Comparison of ENCODE assay signal across 27 cellular contexts in the genomic region with DNA sequence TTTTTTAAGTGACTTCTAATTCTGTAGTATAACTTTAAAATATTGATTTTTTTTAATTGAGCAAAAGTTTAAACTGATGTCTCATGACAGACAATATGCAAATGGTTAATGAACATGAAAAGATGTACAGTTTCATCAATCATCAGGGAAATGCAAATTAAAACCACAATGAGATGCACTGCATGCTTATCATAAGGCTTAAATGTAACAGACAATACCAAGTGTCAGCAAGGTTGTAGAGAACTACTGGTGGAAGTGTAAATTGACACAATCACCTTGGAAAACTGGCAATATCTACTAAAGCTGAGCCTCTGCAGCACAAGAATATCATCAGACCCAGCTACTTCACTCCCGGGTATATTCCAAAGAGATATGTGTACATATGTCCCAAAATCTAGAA.
"Had no signal": no experiment of that assay in that cellular context is flagged by ENCODE, and none has a peak within 500 bp of the region (broad histone marks: within the 10 kb centered on the region; RNA-seq: fewer than 3 reads in every experiment).

No MANE protein-coding gene starts in this region.

- H3K4me1 ChIP-seq: stomach, suprapubic skin, testis, thyroid gland, tibial artery, tibial nerve, transverse colon, upper lobe of left lung, upper lobe of right lung, uterus, vagina had no signal

- H3K4me3 ChIP-seq: stomach, suprapubic skin, testis, thoracic aorta, thyroid gland, tibial artery, tibial nerve, transverse colon, upper lobe of left lung, upper lobe of right lung, uterus, vagina had no signal

- H3K27ac ChIP-seq: stomach, suprapubic skin, testis, thoracic aorta, thyroid gland, tibial artery, tibial nerve, transverse colon, upper lobe of left lung, upper lobe of right lung, uterus, vagina had no signal

- DNase-seq: stimulated activated CD4-positive, alpha-beta T cell treated with anti-CD3 and anti-CD28 coated beads, Interleukin-2, amount 100 ng/mL, for 48 hours; stimulated activated CD4-positive, alpha-beta T cell treated with anti-CD3 and anti-CD28 coated beads, Interleukin-4, amount 100 ng/mL, for 1 hour; stimulated activated CD4-positive, alpha-beta T cell treated with anti-CD3 and anti-CD28 coated beads, Interleukin-4, amount 100 ng/mL, for 24 hours; stimulated activated CD4-positive, alpha-beta T cell treated with anti-CD3 and anti-CD28 coated beads, Interleukin-4, amount 100 ng/mL, for 4 hours; stimulated activated CD8-positive, alpha-beta memory T cell treated with anti-CD3 and anti-CD28 coated beads, Interleukin-4, amount 100 ng/mL, for 48 hours; stimulated activated naive B cell treated with anti-CD40 and anti-IgM and Interleukin-4, amounts not matched to agents 10 μg/mL and 1 μg/mL and 100 μg/mL, for 72 hours; stimulated activated naive CD4-positive, alpha-beta T cell; stimulated activated naive CD4-positive, alpha-beta T cell treated with Interleukin-2 at 50 U/mL for 16 hours; stimulated activated naive CD8-positive, alpha-beta T cell treated with anti-CD3 and anti-CD28 coated beads, Interleukin-15, amount 100 ng/mL, for 72 hours; stimulated activated naive CD8-positive, alpha-beta T cell treated with anti-CD3 and anti-CD28 coated beads, Interleukin-15, Interleukin-2, amounts not matched to agents 100 U/mL and 50 U/mL, for 24 hours; stomach; substantia nigra; testis; thyroid gland; tibial artery; transverse colon; trophoblast cell; upper lobe of left lung; upper lobe of right lung; uterus had no signal

- H3K27me3 ChIP-seq: stomach, suprapubic skin, testis, thyroid gland, tibial artery, tibial nerve, transverse colon, upper lobe of left lung, upper lobe of right lung, uterus, vagina had no signal

- ATAC-seq: stimulated activated effector memory CD8-positive, alpha-beta T cell treated with anti-CD3 and anti-CD28 coated beads, Interleukin-12 subunit alpha, Interleukin-12 subunit beta, amount 100 ng/mL, for 72 hours; stimulated activated memory B cell treated with anti-CD40 and anti-IgM and Interleukin-4, amounts not matched to agents 10 μg/mL and 1 μg/mL and 100 μg/mL, for 72 hours; stimulated activated naive B cell treated with anti-CD40 and anti-IgM and Interleukin-4, amounts not matched to agents 10 μg/mL and 1 μg/mL and 100 μg/mL, for 72 hours; stimulated activated naive CD8-positive, alpha-beta T cell treated with anti-CD3 and anti-CD28 coated beads, Interleukin-15, amount 100 ng/mL, for 72 hours; stimulated activated naive CD8-positive, alpha-beta T cell treated with anti-CD3 and anti-CD28 coated beads, Interleukin-15, Interleukin-2, amounts not matched to agents 100 U/mL and 50 U/mL, for 24 hours; upper lobe of right lung had no signal

- FAIRE-seq: urothelium cell line had no signal

- H3K9me3 ChIP-seq: stomach, suprapubic skin, testis, thoracic aorta, thyroid gland, tibial artery, tibial nerve, transverse colon, upper lobe of left lung, upper lobe of right lung, uterus, vagina had no signal

- H3K36me3 ChIP-seq: stomach, suprapubic skin, thoracic aorta, thyroid gland, tibial artery, tibial nerve, transverse colon, upper lobe of left lung, upper lobe of right lung, uterus, vagina had no signal
